In the genomic region with DNA sequence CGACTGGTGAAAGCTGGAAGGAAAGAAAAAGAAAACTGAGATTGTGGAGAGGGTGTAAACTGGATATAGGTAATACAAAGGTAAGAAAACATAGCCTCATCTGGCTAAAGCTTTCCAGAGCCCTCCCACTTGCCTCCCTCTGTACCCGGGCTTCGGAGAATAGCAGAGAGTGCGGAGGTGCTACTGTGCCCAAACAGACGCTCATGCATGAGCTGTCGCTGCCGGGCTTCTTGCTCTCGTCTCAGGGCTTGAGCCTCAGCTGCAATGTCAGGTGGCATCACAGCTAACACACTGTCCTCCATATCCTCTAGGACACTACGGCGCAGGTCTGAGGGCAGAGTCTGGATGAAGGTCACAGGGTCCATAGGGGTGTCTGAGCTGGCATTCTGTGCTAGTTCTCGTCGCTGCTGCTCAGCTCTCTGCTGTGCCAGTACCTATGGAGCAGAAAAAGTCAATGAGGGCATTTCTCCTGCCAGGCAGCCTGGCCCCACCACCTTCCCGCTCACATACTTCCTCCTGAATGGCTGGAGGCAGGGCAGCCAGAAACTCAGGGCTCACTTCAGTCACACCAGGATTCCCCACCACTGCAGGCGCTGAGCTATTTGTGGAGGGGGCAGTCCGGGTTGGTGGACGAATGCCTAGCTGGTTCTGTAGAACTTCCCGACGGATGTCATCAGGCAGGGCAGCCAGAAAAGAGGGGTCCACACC, we compare ENCODE assay signal across 1 cellular context.
TF ChIP-seq lines count a peak whose summit lies in the region.

No MANE protein-coding gene starts in this region.

TF ChIP-seq in IMR-90, 13 proteins besides CTCF, POLR2A, EP300 and RAD21:
- TF ChIP-seq RCOR1 (IDR thresholded peaks at IDR 0.05; ENCODE audit: insufficient replicate concordance, low read length) (no peak), CHD1 (IDR thresholded peaks at IDR 0.05; ENCODE audit: low read depth, low read length) (no peak)
